Comparison of ENCODE assay signal across 30 cellular contexts in genomic region chr18:46723856-46724415, GRCh38. TPM values are rescaled to one million over a fixed set of nuclear protein-coding genes. Genes with fewer than 3 reads are reported as not detected.
DNase-seq lines count a peak whose midpoint lies in the region; ATAC-seq, FAIRE-seq and TF ChIP-seq lines count a peak whose summit lies in the region.
"Had no signal": no experiment of that assay in that cellular context is flagged by ENCODE, and none has a peak within 500 bp of the region (broad histone marks: within the 10 kb centered on the region; RNA-seq: fewer than 3 reads in every experiment).

No MANE protein-coding gene starts in this region.

- peaks cover 3% of the 10 kb centered on the region for H3K9me3 Mint-ChIP-seq in astrocyte (ENCODE audit: unreplicated experiment)
- H3K9me3 Mint-ChIP-seq in stimulated activated memory B cell treated with anti-CD40 and anti-IgM and Interleukin-4, amounts not matched to agents 10 μg/mL and 1 μg/mL and 100 μg/mL, for 72 hours = peaks cover under 1% of the 10 kb centered on the region
- H3K9me3 Mint-ChIP-seq: CD8-positive, alpha-beta memory T cell; HFFc6 had no signal

- H3K9me3 ChIP-seq in astrocyte (ENCODE audit: insufficient read depth, low read depth, low read length) = no peaks in the 10 kb centered on the region
- H3K9me3 ChIP-seq: SK-N-SH had no signal

- no peak overlapping the region for H3K4me2 ChIP-seq in astrocyte (ENCODE audit: low read length)
- H3K4me2 ChIP-seq: GM23338, SK-N-SH had no signal

- H3K4me1 Mint-ChIP-seq in astrocyte (ENCODE audit: low read depth, unreplicated experiment) = peaks cover 16% of the 10 kb centered on the region
- H3K4me1 Mint-ChIP-seq in stimulated activated memory B cell treated with anti-CD40 and anti-IgM and Interleukin-4, amounts not matched to agents 10 μg/mL and 1 μg/mL and 100 μg/mL, for 72 hours = no peaks in the 10 kb centered on the region
- H3K4me1 Mint-ChIP-seq: B cell; CD14-positive monocyte; CD8-positive, alpha-beta memory T cell had no signal

- in situ Hi-C loops in G401 (cut with HindIII; ENCODE audit: low sequenced_read_pairs) = no loop called here

- ATAC-seq in stimulated activated memory B cell treated with anti-CD40 and anti-IgM and Interleukin-4, amounts not matched to agents 10 μg/mL and 1 μg/mL and 100 μg/mL, for 72 hours = peak; percentile 18
- ATAC-seq in HG03045 (IDR thresholded peaks at IDR 0.05; ENCODE audit: unreplicated experiment) (no peak), GM21515 (IDR thresholded peaks at IDR 0.05; ENCODE audit: unreplicated experiment) (no peak)
- ATAC-seq: GM23338, K562 had no signal

- no peak overlapping the region for H3K27ac Mint-ChIP-seq in astrocyte (ENCODE audit: unreplicated experiment)
- H3K27ac Mint-ChIP-seq in stimulated activated memory B cell treated with anti-CD40 and anti-IgM and Interleukin-4, amounts not matched to agents 10 μg/mL and 1 μg/mL and 100 μg/mL, for 72 hours = no peak overlapping the region
- H3K27ac Mint-ChIP-seq: B cell; CD14-positive monocyte; CD8-positive, alpha-beta memory T cell; GM23338; HFFc6 had no signal

- no peaks in the 10 kb centered on the region for H3K27me3 ChIP-seq in astrocyte (ENCODE audit: insufficient read depth, low read length)

- peaks cover 8% of the 10 kb centered on the region for H3K27me3 Mint-ChIP-seq in astrocyte (ENCODE audit: low read depth, unreplicated experiment)
- H3K27me3 Mint-ChIP-seq in stimulated activated memory B cell treated with anti-CD40 and anti-IgM and Interleukin-4, amounts not matched to agents 10 μg/mL and 1 μg/mL and 100 μg/mL, for 72 hours = peaks cover 22% of the 10 kb centered on the region

- peaks cover 9% of the 10 kb centered on the region for H3K4me1 ChIP-seq in astrocyte (ENCODE audit: insufficient read depth, low read length)

- H4K20me1 ChIP-seq in astrocyte (ENCODE audit: insufficient read depth, low read length) = no peaks in the 10 kb centered on the region

- DNase-seq in G401 (ENCODE audit: low spot score) (peak; percentile 87), astrocyte (ENCODE audit: low read depth) (peak; percentile 15), mesenteric fat pad (ENCODE audit: low spot score) (peak; percentile 37), NCI-H1105 treated with DMSO at 0.1 percent for 48 hours (lab: John Stamatoyannopoulos, UW) (no peak)
- DNase-seq: CD8-positive, alpha-beta memory T cell; DMS 273 treated with DMSO at 0.1 percent for 48 hours; DMS79; EL; GF-D8; H9; HFFc6; NCI-H1417; NCI-H187; NCI-H2107; NCI-H748 treated with DMSO at 0.1 percent for 48 hours; SIG-M5; SK-N-SH; SW 1271 had no signal

- no peaks in the 10 kb centered on the region for H3K36me3 ChIP-seq in astrocyte (ENCODE audit: insufficient read depth, low read length)

- H3K4me3 ChIP-seq in astrocyte (ENCODE audit: insufficient read depth, low read depth, low read length) = no peak overlapping the region
- H3K4me3 ChIP-seq: GM23338, K562 had no signal

- H3K9ac ChIP-seq in astrocyte (ENCODE audit: low read length) = no peak overlapping the region
- H3K9ac ChIP-seq: SK-N-SH had no signal

- no peaks in the 10 kb centered on the region for H3K79me2 ChIP-seq in astrocyte (ENCODE audit: insufficient read depth, low read length)

- no peak overlapping the region for H2AFZ ChIP-seq in astrocyte (ENCODE audit: low read depth, low read length)
- H2AFZ ChIP-seq: GM23338 had no signal

- H3K27ac ChIP-seq in astrocyte (ENCODE audit: low read depth, low read length) = no peak overlapping the region

- no peak overlapping the region for H3K4me3 Mint-ChIP-seq in astrocyte (ENCODE audit: unreplicated experiment)
- H3K4me3 Mint-ChIP-seq in stimulated activated memory B cell treated with anti-CD40 and anti-IgM and Interleukin-4, amounts not matched to agents 10 μg/mL and 1 μg/mL and 100 μg/mL, for 72 hours = no peak overlapping the region
- H3K4me3 Mint-ChIP-seq: B cell; CD14-positive monocyte; CD8-positive, alpha-beta memory T cell; GM23338; H9; HFFc6 had no signal

- FAIRE-seq in astrocyte (lab: Jason Lieb, UNC) = no peak
- FAIRE-seq: GM12891, GM19239, HTR-8/SVneo, K562, RCC 7860 had no signal

- no peaks in the 10 kb centered on the region for H3K36me3 Mint-ChIP-seq in astrocyte (ENCODE audit: low read depth, unreplicated experiment)
- no peaks in the 10 kb centered on the region for H3K36me3 Mint-ChIP-seq in stimulated activated memory B cell treated with anti-CD40 and anti-IgM and Interleukin-4, amounts not matched to agents 10 μg/mL and 1 μg/mL and 100 μg/mL, for 72 hours
- H3K36me3 Mint-ChIP-seq: CD14-positive monocyte had no signal

- TF ChIP-seq CTCF in astrocyte (IDR thresholded peaks at IDR 0.05; ENCODE audit: insufficient read depth, low read depth, low read length) = no peak

RNA-seq across cellular contexts. Expression of gene ST8SIA5, which starts 32.9 kb away (rescaled TPM):
- total RNA-seq in G401 (2014; rRNA removed; shearing (Covaris generic)) = not detected in 2 replicates
- total RNA-seq in astrocyte (0.24 and 0.36 TPM in 2 replicates), mesenteric fat pad (1.5 TPM)
- total RNA-seq: B cell; CD8-positive, alpha-beta memory T cell; MCF 10A had no signal
